ENCODE assay signal across 1 cellular context in genomic region chr20:53568351-53568750, GRCh38.
TF ChIP-seq lines count a peak whose summit lies in the region.

No MANE protein-coding gene starts in this region.

TF ChIP-seq in HepG2, 621 proteins besides CTCF, POLR2A, EP300 and RAD21 (continued from another document):
- TF ChIP-seq REL (CRISPR knock-in tag; conservative IDR thresholded peaks at IDR 0.05) (0 out of 2 replicates have a peak, but pooled peaks have one; percentile 16), ZBTB14 (CRISPR knock-in tag; IDR thresholded peaks at IDR 0.05) (no peak), ZSCAN30 (CRISPR knock-in tag; IDR thresholded peaks at IDR 0.05) (no peak), ZNF513 (CRISPR knock-in tag; conservative IDR thresholded peaks at IDR 0.05) (no peak), ZMAT3 (CRISPR knock-in tag; conservative IDR thresholded peaks at IDR 0.05) (no peak), GATAD1 (CRISPR knock-in tag; IDR thresholded peaks at IDR 0.05) (no peak), ZBTB43 (CRISPR knock-in tag; conservative IDR thresholded peaks at IDR 0.05) (0 out of 2 replicates have a peak, but pooled peaks have one; percentile 8), CEBPG (CRISPR knock-in tag; IDR thresholded peaks at IDR 0.05) (no peak), NFKB2 (CRISPR knock-in tag; IDR thresholded peaks at IDR 0.05; ENCODE audit: borderline replicate concordance) (no peak), CHCHD3 (CRISPR knock-in tag; IDR thresholded peaks at IDR 0.05) (no peak)
